2 cellular contexts compared by ENCODE assay signal in the genomic region with DNA sequence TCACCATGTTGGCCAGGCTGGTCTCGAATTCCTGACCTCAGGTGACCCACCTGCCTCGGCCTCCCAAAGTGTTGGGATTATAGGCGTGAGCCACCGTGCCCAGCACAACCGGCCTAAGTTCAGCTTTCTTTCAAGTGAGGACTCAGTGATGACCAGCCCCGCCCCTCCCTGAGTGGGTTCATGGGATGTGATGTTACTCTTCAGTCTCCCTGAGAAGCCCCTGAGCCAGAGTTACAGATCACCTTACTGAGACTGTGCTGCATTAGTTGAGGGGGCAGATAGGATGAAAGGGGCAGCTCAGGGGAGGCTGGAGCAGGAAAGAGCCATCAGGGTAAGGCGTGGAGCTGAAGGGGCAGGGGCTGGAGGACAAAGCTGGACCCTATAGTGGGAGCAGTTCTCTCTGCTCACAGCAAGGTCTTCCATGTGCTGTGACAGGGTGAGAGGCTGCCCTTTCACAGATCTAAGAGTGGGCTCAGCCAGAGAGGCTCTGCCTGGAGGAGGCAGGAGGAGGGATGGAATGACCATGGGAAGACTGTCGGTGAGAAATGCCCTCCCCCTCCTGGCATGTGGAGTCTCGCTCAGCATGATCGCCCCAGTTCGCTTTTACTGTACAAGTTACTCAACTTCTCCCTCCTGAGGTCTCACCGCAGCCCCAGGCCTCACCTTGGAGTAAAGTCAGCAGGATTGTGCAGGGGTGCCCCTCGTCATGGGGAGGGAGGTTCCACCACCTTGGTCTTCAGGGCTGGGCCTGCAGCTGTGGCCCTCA.
TF ChIP-seq lines count a peak whose summit lies in the region.

No MANE protein-coding gene starts in this region.

TF ChIP-seq in GM12878, 131 proteins besides CTCF, POLR2A, EP300 and RAD21:
- no peak for TF ChIP-seq TCF3 (IDR thresholded peaks at IDR 0.05; ENCODE audit: borderline replicate concordance, insufficient read depth, low read depth, low read length)
- TF ChIP-seq ZBED1 (IDR thresholded peaks at IDR 0.05; ENCODE audit: borderline replicate concordance): no peak
- TF ChIP-seq, protein P1, sequence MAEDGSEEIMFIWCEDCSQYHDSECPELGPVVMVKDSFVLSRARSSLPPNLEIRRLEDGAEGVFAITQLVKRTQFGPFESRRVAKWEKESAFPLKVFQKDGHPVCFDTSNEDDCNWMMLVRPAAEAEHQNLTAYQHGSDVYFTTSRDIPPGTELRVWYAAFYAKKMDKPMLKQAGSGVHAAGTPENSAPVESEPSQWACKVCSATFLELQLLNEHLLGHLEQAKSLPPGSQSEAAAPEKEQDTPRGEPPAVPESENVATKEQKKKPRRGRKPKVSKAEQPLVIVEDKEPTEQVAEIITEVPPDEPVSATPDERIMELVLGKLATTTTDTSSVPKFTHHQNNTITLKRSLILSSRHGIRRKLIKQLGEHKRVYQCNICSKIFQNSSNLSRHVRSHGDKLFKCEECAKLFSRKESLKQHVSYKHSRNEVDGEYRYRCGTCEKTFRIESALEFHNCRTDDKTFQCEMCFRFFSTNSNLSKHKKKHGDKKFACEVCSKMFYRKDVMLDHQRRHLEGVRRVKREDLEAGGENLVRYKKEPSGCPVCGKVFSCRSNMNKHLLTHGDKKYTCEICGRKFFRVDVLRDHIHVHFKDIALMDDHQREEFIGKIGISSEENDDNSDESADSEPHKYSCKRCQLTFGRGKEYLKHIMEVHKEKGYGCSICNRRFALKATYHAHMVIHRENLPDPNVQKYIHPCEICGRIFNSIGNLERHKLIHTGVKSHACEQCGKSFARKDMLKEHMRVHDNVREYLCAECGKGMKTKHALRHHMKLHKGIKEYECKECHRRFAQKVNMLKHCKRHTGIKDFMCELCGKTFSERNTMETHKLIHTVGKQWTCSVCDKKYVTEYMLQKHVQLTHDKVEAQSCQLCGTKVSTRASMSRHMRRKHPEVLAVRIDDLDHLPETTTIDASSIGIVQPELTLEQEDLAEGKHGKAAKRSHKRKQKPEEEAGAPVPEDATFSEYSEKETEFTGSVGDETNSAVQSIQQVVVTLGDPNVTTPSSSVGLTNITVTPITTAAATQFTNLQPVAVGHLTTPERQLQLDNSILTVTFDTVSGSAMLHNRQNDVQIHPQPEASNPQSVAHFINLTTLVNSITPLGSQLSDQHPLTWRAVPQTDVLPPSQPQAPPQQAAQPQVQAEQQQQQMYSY (CRISPR knock-in tag; IDR thresholded peaks at IDR 0.05): no peak
- TF ChIP-seq HCFC1 (IDR thresholded peaks at IDR 0.05; ENCODE audit: low read length): no peak
- TF ChIP-seq ASH2L (IDR thresholded peaks at IDR 0.05; ENCODE audit: borderline replicate concordance, low read depth): no peak
TF ChIP-seq in GM12878: peak in this region for 0.

TF ChIP-seq in HEK293T, 16 proteins besides CTCF, POLR2A, EP300 and RAD21:
- TF ChIP-seq NFRKB (IDR thresholded peaks at IDR 0.05): no peak
- no peak for TF ChIP-seq LEF1 (IDR thresholded peaks at IDR 0.05; ENCODE audit: borderline replicate concordance)
- no peak for TF ChIP-seq TARDBP (IDR thresholded peaks at IDR 0.05)
- TF ChIP-seq BHLHE40 (IDR thresholded peaks at IDR 0.05; ENCODE audit: borderline replicate concordance): no peak
TF ChIP-seq in HEK293T: peak in this region for 0.
